Comparison of ENCODE assay signal across 14 cellular contexts in the genomic region with DNA sequence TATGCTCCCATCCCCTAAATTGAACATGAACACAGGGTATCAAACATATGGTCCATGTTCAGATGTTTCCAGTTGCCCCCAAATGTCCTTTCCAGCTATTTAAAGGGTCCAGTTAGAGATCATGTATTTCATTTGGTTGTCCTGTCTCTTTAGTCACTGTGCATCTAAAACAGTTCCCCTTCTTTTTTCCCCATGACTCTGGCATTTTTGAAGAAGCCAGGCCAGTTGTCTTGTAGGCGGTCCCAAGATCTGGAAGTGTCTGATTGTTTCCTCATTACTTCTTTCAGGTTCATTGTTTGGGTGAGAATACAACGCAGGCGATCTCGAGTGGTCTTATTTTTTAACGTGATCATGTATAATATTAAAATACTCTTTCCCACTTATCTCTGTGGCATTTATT. TPM values are rescaled to one million over a fixed set of nuclear protein-coding genes. Genes with fewer than 3 reads are reported as not detected.
"Had no signal": no experiment of that assay in that cellular context is flagged by ENCODE, and none has a peak within 500 bp of the region (broad histone marks: within the 10 kb centered on the region; RNA-seq: fewer than 3 reads in every experiment).

No MANE protein-coding gene starts in this region.

- H3K36me3 ChIP-seq: ascending aorta, esophagus squamous epithelium, tibial artery, WERI-Rb-1 had no signal

- DNase-seq: activated CD4-positive, alpha-beta T cell treated with anti-CD3 and anti-CD28 coated beads for 4 hours; activated CD8-positive, alpha-beta memory T cell treated with anti-CD3 and anti-CD28 coated beads, Interleukin-2, amount 50 U/mL, for 48 hours; activated CD8-positive, alpha-beta T cell treated with anti-CD3 and anti-CD28 coated beads, Interleukin-2, amount 10 ng/mL, durations not matched to agents 7 days and 5 days; activated naive CD4-positive, alpha-beta T cell; esophagus squamous epithelium; foreskin fibroblast; heart right ventricle; left lung; mesendoderm; stimulated activated CD4-positive, alpha-beta T cell treated with anti-CD3 and anti-CD28 coated beads, Interleukin-4, amount 100 ng/mL, for 4 hours; T-helper 9 cell; tibial artery; WERI-Rb-1 had no signal

- H3K27ac ChIP-seq: esophagus squamous epithelium, tibial artery, WERI-Rb-1 had no signal

- H3K9me3 ChIP-seq: ascending aorta, esophagus squamous epithelium, heart right ventricle, left lung, tibial artery had no signal

- H3K27me3 ChIP-seq: ascending aorta, esophagus squamous epithelium, heart right ventricle, left lung, tibial artery had no signal

- ATAC-seq: activated CD8-positive, alpha-beta T cell treated with anti-CD3 and anti-CD28 coated beads, Interleukin-2, amount 10 ng/mL, durations not matched to agents 7 days and 5 days; heart right ventricle; left lung had no signal

- H3K4me3 ChIP-seq: ascending aorta, esophagus squamous epithelium, heart right ventricle, left lung, tibial artery had no signal

RNA-seq across cellular contexts. Expression of gene RAB31, which starts 7.9 kb away (rescaled TPM):
- total RNA-seq: activated CD8-positive, alpha-beta T cell treated with anti-CD3 and anti-CD28 coated beads, Interleukin-2, amount 10 ng/mL, durations not matched to agents 7 days and 5 days had no signal
